ENCODE assay signal across 8 cellular contexts in the genomic region with DNA sequence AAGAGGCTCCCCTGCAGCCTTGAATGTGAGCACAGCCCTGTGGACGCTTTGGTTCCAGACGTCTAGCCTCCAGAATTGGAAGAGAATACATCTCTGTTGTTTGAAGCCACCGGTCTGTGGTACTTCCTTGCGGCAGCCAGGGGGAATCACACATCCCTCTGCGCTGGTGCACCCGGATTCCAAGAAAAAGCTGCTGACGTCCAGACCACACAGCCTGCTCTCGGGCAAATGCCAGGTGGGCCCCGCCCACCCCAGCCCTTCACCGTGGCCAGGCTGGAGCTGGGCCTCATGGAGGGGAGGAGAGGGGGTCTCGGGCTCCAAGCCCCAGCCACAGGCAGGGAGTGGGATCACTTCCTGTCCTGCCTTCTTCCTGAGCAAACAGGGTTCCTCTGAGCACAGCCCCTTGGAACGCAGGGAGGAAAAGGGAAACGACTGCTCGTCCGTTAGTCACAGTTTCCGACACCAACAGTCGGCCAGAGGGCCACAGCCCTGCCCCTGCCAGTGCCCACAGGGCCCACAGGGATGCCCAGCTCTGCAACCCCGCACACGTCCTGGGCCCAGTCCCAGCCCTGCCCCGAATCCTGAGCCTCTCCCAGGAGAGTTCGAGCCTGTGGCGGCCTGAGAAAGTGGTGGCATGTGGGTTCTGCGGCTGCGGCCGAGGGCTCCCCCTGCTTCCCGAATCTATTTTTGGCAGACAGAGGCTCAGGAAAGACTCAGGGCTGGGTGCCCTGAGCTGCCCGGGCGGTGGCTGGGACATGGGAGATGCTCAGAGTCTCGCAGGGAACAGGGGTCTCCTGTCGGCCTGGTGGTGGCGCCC.
DNase-seq lines count a peak whose midpoint lies in the region; ATAC-seq and TF ChIP-seq lines count a peak whose summit lies in the region.

No MANE protein-coding gene starts in this region.

- no peaks in the 10 kb centered on the region for H3F3A ChIP-seq in neural progenitor cell (ENCODE audit: low read depth)

- no peak overlapping the region for H3K4me3 Mint-ChIP-seq in neural progenitor cell

- H3K36me3 ChIP-seq in RWPE2 (ENCODE audit: low read depth) (peaks cover 98% of the 10 kb centered on the region), neural progenitor cell (no peaks in the 10 kb centered on the region)

- H3K27ac ChIP-seq in RWPE2 (ENCODE audit: poor library complexity, severe bottlenecking) (peak overlapping the region; percentile 99), neural progenitor cell (no peak overlapping the region)

- H2AFZ ChIP-seq in neural progenitor cell (replicated peaks) = no peak overlapping the region

- H3K27ac Mint-ChIP-seq in neural progenitor cell = no peak overlapping the region

- no peaks in the 10 kb centered on the region for H3K9me3 Mint-ChIP-seq in neural progenitor cell

- ATAC-seq in RWPE2 (ENCODE audit: low read depth) (peak; percentile 51), HG03565 (IDR thresholded peaks at IDR 0.05; ENCODE audit: unreplicated experiment) (no peak)

- H3K4me3 ChIP-seq in AG09309 (ENCODE audit: control insufficient read depth, low read depth, low read length) (no peak overlapping the region; the same call in 1 of the 2 replicates), RWPE2 (ENCODE audit: severe bottlenecking) (no peak overlapping the region), neural progenitor cell (no peak overlapping the region)

- H3K79me2 ChIP-seq in neural progenitor cell (ENCODE audit: low read depth) = no peaks in the 10 kb centered on the region

- no peak overlapping the region for H3K4me2 ChIP-seq in neural progenitor cell

- H3K4me1 Mint-ChIP-seq in neural progenitor cell = peaks cover 11% of the 10 kb centered on the region

- H3K4me1 ChIP-seq in RWPE2 (ENCODE audit: insufficient read depth, poor library complexity, severe bottlenecking) (peaks cover 42% of the 10 kb centered on the region), neural progenitor cell (no peaks in the 10 kb centered on the region)

- peaks cover 5% of the 10 kb centered on the region for H3K36me3 Mint-ChIP-seq in neural progenitor cell

- no peaks in the 10 kb centered on the region for H3K9me3 ChIP-seq in RWPE2 (ENCODE audit: severe bottlenecking)
- no peaks in the 10 kb centered on the region for H3K9me3 ChIP-seq in neural progenitor cell (ENCODE audit: low read depth)

- no peaks in the 10 kb centered on the region for H3K27me3 ChIP-seq in RWPE2 (ENCODE audit: insufficient read depth, poor library complexity, severe bottlenecking)
- H3K27me3 ChIP-seq in neural progenitor cell = no peaks in the 10 kb centered on the region

- peaks cover 15% of the 10 kb centered on the region for H3K27me3 Mint-ChIP-seq in neural progenitor cell (ENCODE audit: insufficient read depth, low read depth)

- TF ChIP-seq CTCF in AG09309 (IDR thresholded peaks at IDR 0.05; ENCODE audit: control insufficient read depth, insufficient read depth, low read depth, low read length, missing control alignments) = peak; percentile 66
- TF ChIP-seq CTCF in RWPE2 (IDR thresholded peaks at IDR 0.05; ENCODE audit: poor library complexity, severe bottlenecking) = peak; percentile 31
- TF ChIP-seq CTCF in neural progenitor cell (IDR thresholded peaks at IDR 0.05) = peak; percentile 28

- no peak overlapping the region for H3K9ac ChIP-seq in neural progenitor cell

- peaks cover 18% of the 10 kb centered on the region for H4K20me1 ChIP-seq in neural progenitor cell (ENCODE audit: low read depth)

- DNase-seq in AG09309 (ENCODE audit: low read depth) = no peak
- DNase-seq in RWPE2 (ENCODE audit: low spot score) = no peak
- DNase-seq in fibroblast of gingiva (ENCODE audit: low read depth) = peak; percentile 94
- DNase-seq in neural progenitor cell (ENCODE audit: low spot score) = peak; percentile 48
- DNase-seq in DMS79 treated with DMSO at 0.1 percent for 48 hours (lab: John Stamatoyannopoulos, UW) = no peak
- no peak for DNase-seq in NCI-H510A (lab: John Stamatoyannopoulos, UW)
- DNase-seq in activated CD4-positive, alpha-beta T cell treated with anti-CD3 and anti-CD28 coated beads, Interleukin-2, amount 50 U/mL, for 48 hours = no peak

Comparison
In these comparisons a context has a peak if more than half of its experiments do, and no peak if none do; other contexts are left out.
1. DNase-seq: peak in fibroblast of gingiva (single experiment) and neural progenitor cell (single experiment); none in AG09309 (single experiment), RWPE2 (single experiment), DMS79 treated with DMSO at 0.1 percent for 48 hours (single experiment), NCI-H510A (single experiment) and activated CD4-positive, alpha-beta T cell treated with anti-CD3 and anti-CD28 coated beads, Interleukin-2, amount 50 U/mL, for 48 hours (0 of 2).
2. Peak in every context shown above with its lines, with median percentiles within 50 percentile points of each other: CTCF ChIP-seq.